ENCODE assay signal across 15 cellular contexts in genomic region chr2:44549099-44549471, GRCh38.
A peak's percentile ranks its signal among the peaks of the same experiment; 100 is the strongest.
DNase-seq lines count a peak whose midpoint lies in the region; ATAC-seq and TF ChIP-seq lines count a peak whose summit lies in the region.
"Had no signal": no experiment of that assay in that cellular context is flagged by ENCODE, and none has a peak within 500 bp of the region (broad histone marks: within the 10 kb centered on the region; RNA-seq: fewer than 3 reads in every experiment).

No MANE protein-coding gene starts in this region.

- H3K27me3 Mint-ChIP-seq in mesothelial cell of epicardium (ENCODE audit: low read depth) = no peaks in the 10 kb centered on the region
- H3K27me3 Mint-ChIP-seq: activated T-cell treated with anti-CD3 and anti-CD28 coated beads, Interleukin-2, amount 50 U/mL, for 24 hours had no signal

- H3K4me3 ChIP-seq in HUES64 (ENCODE audit: low read length) (no peak overlapping the region; the same call in 1 of the 2 replicates), astrocyte of the spinal cord (ENCODE audit: low read depth, low read length) (no peak overlapping the region), lower lobe of right lung (no peak overlapping the region)

- no peaks in the 10 kb centered on the region for H3K9me3 ChIP-seq in HUES64 (ENCODE audit: insufficient read depth, low read depth, low read length)
- H3K9me3 ChIP-seq in lower lobe of right lung = no peaks in the 10 kb centered on the region

- H3K27me3 ChIP-seq in HUES64 (ENCODE audit: insufficient read depth, low read length) = no peaks in the 10 kb centered on the region
- no peaks in the 10 kb centered on the region for H3K27me3 ChIP-seq in lower lobe of right lung (ENCODE audit: low read depth)

- ATAC-seq in GM21367 (IDR thresholded peaks at IDR 0.05; ENCODE audit: unreplicated experiment) (no peak), lower lobe of right lung (no peak)
- ATAC-seq: natural killer cell had no signal

- no peaks in the 10 kb centered on the region for H3K9me3 Mint-ChIP-seq in mesothelial cell of epicardium
- H3K9me3 Mint-ChIP-seq: activated T-cell treated with anti-CD3 and anti-CD28 coated beads, Interleukin-2, amount 50 U/mL, for 24 hours; natural killer cell had no signal

- H3K36me3 ChIP-seq in HUES64 (ENCODE audit: insufficient read depth, low read length) (no peaks in the 10 kb centered on the region), lower lobe of right lung (no peaks in the 10 kb centered on the region)

- DNase-seq in AG20443 (ENCODE audit: low spot score) = peak; percentile 76
- peak; percentile 80 for DNase-seq in astrocyte of the spinal cord (ENCODE audit: low read depth, low spot score)
- peak; percentile 28 for DNase-seq in kidney glomerular epithelial cell (lab: John Stamatoyannopoulos, UW)
- no peak for DNase-seq in lower lobe of right lung
- no peak for DNase-seq in mesothelial cell of epicardium (ENCODE audit: low spot score in 2 of 2, unreplicated experiment in 2 of 2)
- DNase-seq in stimulated activated CD4-positive, alpha-beta T cell treated with anti-CD3 and anti-CD28 coated beads, Interleukin-1b, Interleukin-23, amount 100 ng/mL, for 48 hours = no peak
- DNase-seq: activated T-cell treated with anti-CD3 and anti-CD28 coated beads, Interleukin-2, amount 50 U/mL, for 24 hours; Calu3; hypothalamus; natural killer cell; NCI-H1105; stimulated activated CD4-positive, alpha-beta T cell treated with anti-CD3 and anti-CD28 coated beads, Interleukin-2, amount 100 ng/mL, for 48 hours; substantia nigra had no signal

- no peak overlapping the region for H3K27ac Mint-ChIP-seq in mesothelial cell of epicardium
- H3K27ac Mint-ChIP-seq: activated T-cell treated with anti-CD3 and anti-CD28 coated beads, Interleukin-2, amount 50 U/mL, for 24 hours; natural killer cell had no signal

- H3K4me1 Mint-ChIP-seq in mesothelial cell of epicardium = peaks cover 14% of the 10 kb centered on the region

- H3K4me1 ChIP-seq in HUES64 (ENCODE audit: insufficient read depth, low read length) (peaks cover 63% of the 10 kb centered on the region), lower lobe of right lung (no peaks in the 10 kb centered on the region)

- no peaks in the 10 kb centered on the region for H3K36me3 Mint-ChIP-seq in mesothelial cell of epicardium
- H3K36me3 Mint-ChIP-seq: natural killer cell had no signal

- intact Hi-C loops in lower lobe of right lung (cut with DNase I) = no loop called here

- in situ Hi-C loops in astrocyte of the spinal cord (cut with HindIII; ENCODE audit: low sequenced_read_pairs) = no loop called here

- WGBS in HUES64 = 100% methylated on average over 1 of the region's 1 CpG

- TF ChIP-seq CTCF in astrocyte of the spinal cord (IDR thresholded peaks at IDR 0.05; ENCODE audit: low read depth, low read length) = no peak
- TF ChIP-seq CTCF in lower lobe of right lung (IDR thresholded peaks at IDR 0.05) = no peak
- no peak for TF ChIP-seq CTCF in mesothelial cell of epicardium (IDR thresholded peaks at IDR 0.05; ENCODE audit: unreplicated experiment)

- H3K4me3 Mint-ChIP-seq in mesothelial cell of epicardium = no peak overlapping the region
- H3K4me3 Mint-ChIP-seq: activated T-cell treated with anti-CD3 and anti-CD28 coated beads, Interleukin-2, amount 50 U/mL, for 24 hours; natural killer cell had no signal

- peak overlapping the region; percentile 27; the same call in 1 of the 2 replicates for H3K27ac ChIP-seq in HUES64 (ENCODE audit: low read depth, low read length)
- no peak overlapping the region for H3K27ac ChIP-seq in lower lobe of right lung

- H3K9ac ChIP-seq in HUES64 (ENCODE audit: low read depth, low read length) = no peak overlapping the region

Comparison
In these comparisons a context has a peak if more than half of its experiments do, and no peak if none do; other contexts are left out.
1. DNase-seq: peak in AG20443 (single experiment), astrocyte of the spinal cord (single experiment) and kidney glomerular epithelial cell (single experiment); none in lower lobe of right lung (single experiment), mesothelial cell of epicardium (0 of 2) and stimulated activated CD4-positive, alpha-beta T cell treated with anti-CD3 and anti-CD28 coated beads, Interleukin-1b, Interleukin-23, amount 100 ng/mL, for 48 hours (single experiment).